8 cellular contexts compared by ENCODE assay signal in genomic region chr21:33479679-33480480, GRCh38.
DNase-seq lines count a peak whose midpoint lies in the region; ATAC-seq and TF ChIP-seq lines count a peak whose summit lies in the region.

Gene TMEM50B (minus strand): TSS chr21:33479974. CDS start chr21:33468885, 11,089 bp downstream.

- TF ChIP-seq CTCF in AG09319 (IDR thresholded peaks at IDR 0.05; ENCODE audit: low read depth, low read length) = peak; percentile 59

- peak; percentile 90 for ATAC-seq in GM19023 (IDR thresholded peaks at IDR 0.05; ENCODE audit: unreplicated experiment)
- peak; percentile 88 for ATAC-seq in HG03280 (IDR thresholded peaks at IDR 0.05; ENCODE audit: unreplicated experiment)

- peak; percentile 89 for DNase-seq in AG09319 (ENCODE audit: extremely low read depth, low read depth)
- DNase-seq in NCI-H345 (lab: John Stamatoyannopoulos, UW) = peak; percentile 98
- DNase-seq in activated CD4-positive, CD25-positive, alpha-beta regulatory T cell (lab: John Stamatoyannopoulos, UW) = peak; percentile 92 to 96 (median 95)
- peak; percentile 95 for DNase-seq in central memory CD4-positive, alpha-beta T cell
- DNase-seq in islet precursor cell = peak; percentile 99
- DNase-seq in stimulated activated CD4-positive, alpha-beta T cell treated with anti-CD3 and anti-CD28 coated beads, Interleukin-12 subunit alpha, Interleukin-12 subunit beta, amount 100 ng/mL, for 48 hours (ENCODE audit: low read depth in 2 of 3, low spot score in 1 of 3) = peak; percentile 92 to 97 (median 94)

Comparison
In these comparisons a context has a peak if more than half of its experiments do, and no peak if none do; other contexts are left out.
1. Peak in every context shown above with its lines: DNase-seq and ATAC-seq.